In the genomic region with DNA sequence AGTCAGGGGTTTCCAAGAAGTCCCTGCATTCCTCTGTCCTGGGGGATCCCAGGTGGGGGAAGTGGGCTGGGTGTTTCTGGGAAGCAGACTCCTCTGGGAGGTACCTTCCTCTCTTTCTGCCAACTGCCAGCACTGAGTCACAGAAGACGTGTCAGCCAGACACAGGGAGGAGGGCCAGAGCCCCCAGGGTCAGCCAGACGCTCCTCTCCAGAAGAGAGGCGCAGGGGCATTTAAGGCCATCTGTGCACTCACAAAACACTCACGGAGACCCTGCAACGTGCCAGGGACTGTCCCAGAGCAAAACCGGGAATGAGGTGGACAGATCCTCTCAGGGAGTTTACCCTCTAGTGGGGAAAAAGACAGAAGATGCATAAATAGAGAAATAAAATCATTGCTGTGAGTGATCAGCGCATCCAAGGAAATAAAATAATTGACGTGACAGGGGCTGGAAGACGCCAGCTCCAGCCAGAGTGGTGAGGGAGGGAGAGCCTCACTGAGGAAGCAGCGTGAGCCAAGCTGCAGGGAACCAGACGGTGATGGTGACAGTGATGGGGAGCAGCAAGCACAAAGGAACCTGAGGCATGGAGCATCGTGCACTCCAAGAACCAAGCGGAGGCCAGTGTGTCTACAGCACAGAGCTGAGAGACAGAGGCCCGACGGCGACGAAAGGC, we compare ENCODE assay signal across 1 cellular context.
TF ChIP-seq lines count a peak whose summit lies in the region.

No MANE protein-coding gene starts in this region.

TF ChIP-seq in WTC11, 78 proteins besides CTCF, POLR2A, EP300 and RAD21:
- TF ChIP-seq, protein P1, sequence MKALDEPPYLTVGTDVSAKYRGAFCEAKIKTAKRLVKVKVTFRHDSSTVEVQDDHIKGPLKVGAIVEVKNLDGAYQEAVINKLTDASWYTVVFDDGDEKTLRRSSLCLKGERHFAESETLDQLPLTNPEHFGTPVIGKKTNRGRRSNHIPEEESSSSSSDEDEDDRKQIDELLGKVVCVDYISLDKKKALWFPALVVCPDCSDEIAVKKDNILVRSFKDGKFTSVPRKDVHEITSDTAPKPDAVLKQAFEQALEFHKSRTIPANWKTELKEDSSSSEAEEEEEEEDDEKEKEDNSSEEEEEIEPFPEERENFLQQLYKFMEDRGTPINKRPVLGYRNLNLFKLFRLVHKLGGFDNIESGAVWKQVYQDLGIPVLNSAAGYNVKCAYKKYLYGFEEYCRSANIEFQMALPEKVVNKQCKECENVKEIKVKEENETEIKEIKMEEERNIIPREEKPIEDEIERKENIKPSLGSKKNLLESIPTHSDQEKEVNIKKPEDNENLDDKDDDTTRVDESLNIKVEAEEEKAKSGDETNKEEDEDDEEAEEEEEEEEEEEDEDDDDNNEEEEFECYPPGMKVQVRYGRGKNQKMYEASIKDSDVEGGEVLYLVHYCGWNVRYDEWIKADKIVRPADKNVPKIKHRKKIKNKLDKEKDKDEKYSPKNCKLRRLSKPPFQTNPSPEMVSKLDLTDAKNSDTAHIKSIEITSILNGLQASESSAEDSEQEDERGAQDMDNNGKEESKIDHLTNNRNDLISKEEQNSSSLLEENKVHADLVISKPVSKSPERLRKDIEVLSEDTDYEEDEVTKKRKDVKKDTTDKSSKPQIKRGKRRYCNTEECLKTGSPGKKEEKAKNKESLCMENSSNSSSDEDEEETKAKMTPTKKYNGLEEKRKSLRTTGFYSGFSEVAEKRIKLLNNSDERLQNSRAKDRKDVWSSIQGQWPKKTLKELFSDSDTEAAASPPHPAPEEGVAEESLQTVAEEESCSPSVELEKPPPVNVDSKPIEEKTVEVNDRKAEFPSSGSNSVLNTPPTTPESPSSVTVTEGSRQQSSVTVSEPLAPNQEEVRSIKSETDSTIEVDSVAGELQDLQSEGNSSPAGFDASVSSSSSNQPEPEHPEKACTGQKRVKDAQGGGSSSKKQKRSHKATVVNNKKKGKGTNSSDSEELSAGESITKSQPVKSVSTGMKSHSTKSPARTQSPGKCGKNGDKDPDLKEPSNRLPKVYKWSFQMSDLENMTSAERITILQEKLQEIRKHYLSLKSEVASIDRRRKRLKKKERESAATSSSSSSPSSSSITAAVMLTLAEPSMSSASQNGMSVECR (CRISPR knock-in tag; IDR thresholded peaks at IDR 0.05; ENCODE audit: borderline replicate concordance), result no peak
- TF ChIP-seq, protein P2, sequence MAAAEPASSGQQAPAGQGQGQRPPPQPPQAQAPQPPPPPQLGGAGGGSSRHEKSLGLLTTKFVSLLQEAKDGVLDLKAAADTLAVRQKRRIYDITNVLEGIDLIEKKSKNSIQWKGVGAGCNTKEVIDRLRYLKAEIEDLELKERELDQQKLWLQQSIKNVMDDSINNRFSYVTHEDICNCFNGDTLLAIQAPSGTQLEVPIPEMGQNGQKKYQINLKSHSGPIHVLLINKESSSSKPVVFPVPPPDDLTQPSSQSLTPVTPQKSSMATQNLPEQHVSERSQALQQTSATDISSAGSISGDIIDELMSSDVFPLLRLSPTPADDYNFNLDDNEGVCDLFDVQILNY (CRISPR knock-in tag; IDR thresholded peaks at IDR 0.05), result no peak
- TF ChIP-seq TP53 (CRISPR knock-in tag; IDR thresholded peaks at IDR 0.05) (no peak), ZNF423 (CRISPR knock-in tag; IDR thresholded peaks at IDR 0.05) (no peak), KAT7 (CRISPR knock-in tag; IDR thresholded peaks at IDR 0.05; ENCODE audit: borderline replicate concordance) (no peak), ZNF232 (CRISPR knock-in tag; IDR thresholded peaks at IDR 0.05) (no peak), HMGA2 (CRISPR knock-in tag; IDR thresholded peaks at IDR 0.05) (no peak), ZNF396 (CRISPR knock-in tag; IDR thresholded peaks at IDR 0.05; ENCODE audit: borderline replicate concordance) (no peak)
- TF ChIP-seq, protein P3, sequence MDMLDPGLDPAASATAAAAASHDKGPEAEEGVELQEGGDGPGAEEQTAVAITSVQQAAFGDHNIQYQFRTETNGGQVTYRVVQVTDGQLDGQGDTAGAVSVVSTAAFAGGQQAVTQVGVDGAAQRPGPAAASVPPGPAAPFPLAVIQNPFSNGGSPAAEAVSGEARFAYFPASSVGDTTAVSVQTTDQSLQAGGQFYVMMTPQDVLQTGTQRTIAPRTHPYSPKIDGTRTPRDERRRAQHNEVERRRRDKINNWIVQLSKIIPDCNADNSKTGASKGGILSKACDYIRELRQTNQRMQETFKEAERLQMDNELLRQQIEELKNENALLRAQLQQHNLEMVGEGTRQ (CRISPR knock-in tag; IDR thresholded peaks at IDR 0.05), result no peak
- TF ChIP-seq, protein P4, sequence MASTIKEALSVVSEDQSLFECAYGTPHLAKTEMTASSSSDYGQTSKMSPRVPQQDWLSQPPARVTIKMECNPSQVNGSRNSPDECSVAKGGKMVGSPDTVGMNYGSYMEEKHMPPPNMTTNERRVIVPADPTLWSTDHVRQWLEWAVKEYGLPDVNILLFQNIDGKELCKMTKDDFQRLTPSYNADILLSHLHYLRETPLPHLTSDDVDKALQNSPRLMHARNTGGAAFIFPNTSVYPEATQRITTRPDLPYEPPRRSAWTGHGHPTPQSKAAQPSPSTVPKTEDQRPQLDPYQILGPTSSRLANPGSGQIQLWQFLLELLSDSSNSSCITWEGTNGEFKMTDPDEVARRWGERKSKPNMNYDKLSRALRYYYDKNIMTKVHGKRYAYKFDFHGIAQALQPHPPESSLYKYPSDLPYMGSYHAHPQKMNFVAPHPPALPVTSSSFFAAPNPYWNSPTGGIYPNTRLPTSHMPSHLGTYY (CRISPR knock-in tag; IDR thresholded peaks at IDR 0.05), result no peak
- TF ChIP-seq, protein P5, sequence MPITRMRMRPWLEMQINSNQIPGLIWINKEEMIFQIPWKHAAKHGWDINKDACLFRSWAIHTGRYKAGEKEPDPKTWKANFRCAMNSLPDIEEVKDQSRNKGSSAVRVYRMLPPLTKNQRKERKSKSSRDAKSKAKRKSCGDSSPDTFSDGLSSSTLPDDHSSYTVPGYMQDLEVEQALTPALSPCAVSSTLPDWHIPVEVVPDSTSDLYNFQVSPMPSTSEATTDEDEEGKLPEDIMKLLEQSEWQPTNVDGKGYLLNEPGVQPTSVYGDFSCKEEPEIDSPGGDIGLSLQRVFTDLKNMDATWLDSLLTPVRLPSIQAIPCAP (CRISPR knock-in tag; IDR thresholded peaks at IDR 0.05), result no peak
- TF ChIP-seq, protein P6, sequence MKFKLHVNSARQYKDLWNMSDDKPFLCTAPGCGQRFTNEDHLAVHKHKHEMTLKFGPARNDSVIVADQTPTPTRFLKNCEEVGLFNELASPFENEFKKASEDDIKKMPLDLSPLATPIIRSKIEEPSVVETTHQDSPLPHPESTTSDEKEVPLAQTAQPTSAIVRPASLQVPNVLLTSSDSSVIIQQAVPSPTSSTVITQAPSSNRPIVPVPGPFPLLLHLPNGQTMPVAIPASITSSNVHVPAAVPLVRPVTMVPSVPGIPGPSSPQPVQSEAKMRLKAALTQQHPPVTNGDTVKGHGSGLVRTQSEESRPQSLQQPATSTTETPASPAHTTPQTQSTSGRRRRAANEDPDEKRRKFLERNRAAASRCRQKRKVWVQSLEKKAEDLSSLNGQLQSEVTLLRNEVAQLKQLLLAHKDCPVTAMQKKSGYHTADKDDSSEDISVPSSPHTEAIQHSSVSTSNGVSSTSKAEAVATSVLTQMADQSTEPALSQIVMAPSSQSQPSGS (CRISPR knock-in tag; IDR thresholded peaks at IDR 0.05; ENCODE audit: borderline replicate concordance, low read depth), result no peak
- TF ChIP-seq, protein P7, sequence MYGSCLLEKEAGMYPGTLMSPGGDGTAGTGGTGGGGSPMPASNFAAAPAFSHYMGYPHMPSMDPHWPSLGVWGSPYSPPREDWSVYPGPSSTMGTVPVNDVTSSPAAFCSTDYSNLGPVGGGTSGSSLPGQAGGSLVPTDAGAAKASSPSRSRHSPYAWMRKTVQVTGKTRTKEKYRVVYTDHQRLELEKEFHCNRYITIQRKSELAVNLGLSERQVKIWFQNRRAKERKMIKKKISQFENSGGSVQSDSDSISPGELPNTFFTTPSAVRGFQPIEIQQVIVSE (CRISPR knock-in tag; IDR thresholded peaks at IDR 0.05; ENCODE audit: borderline replicate concordance), result no peak
